1 cellular context compared by ENCODE assay signal in genomic region chr1:205570173-205570501, GRCh38.
TF ChIP-seq lines count a peak whose summit lies in the region.

No MANE protein-coding gene starts in this region.

TF ChIP-seq in GM23338, 12 proteins besides CTCF, POLR2A, EP300 and RAD21 (continued from another document):
- TF ChIP-seq JUNB (IDR thresholded peaks at IDR 0.05; ENCODE audit: unreplicated experiment) (no peak), ETS1 (IDR thresholded peaks at IDR 0.05) (no peak), NANOG (IDR thresholded peaks at IDR 0.05; ENCODE audit: borderline replicate concordance) (no peak), STAT1 (IDR thresholded peaks at IDR 0.05; ENCODE audit: unreplicated experiment) (no peak)
TF ChIP-seq in GM23338: peak in this region for 0.
